Comparison of ENCODE assay signal across 8 cellular contexts in genomic region chr7:44979481-44980392, GRCh38. TPM values are rescaled to one million over a fixed set of nuclear protein-coding genes. Genes with fewer than 3 reads are reported as not detected.
DNase-seq lines count a peak whose midpoint lies in the region; ATAC-seq, FAIRE-seq and TF ChIP-seq lines count a peak whose summit lies in the region.

No MANE protein-coding gene starts in this region.

- peak overlapping the region; percentile 16 to 87 for H3K27ac ChIP-seq in small intestine (ENCODE audit: low read depth in 1 of 2, low read length in 1 of 2)

- H3K4me3 ChIP-seq in small intestine (ENCODE audit: low read depth in 1 of 2, low read length in 2 of 2), result no peak overlapping the region

- peak; percentile 43 for TF ChIP-seq CTCF in GM13977 (IDR thresholded peaks at IDR 0.05; ENCODE audit: extremely low read depth, insufficient read depth, missing control alignments)

- H3K4me1 ChIP-seq in small intestine (ENCODE audit: control insufficient read depth in 2 of 2, insufficient read depth in 1 of 2, low read depth in 1 of 2, low read length in 1 of 2), result peaks cover 0 to 2% of the 10 kb centered on the region in 2 donors

- peaks cover 72% of the 10 kb centered on the region for H3K4me1 Mint-ChIP-seq in central memory CD8-positive, alpha-beta T cell

- DNase-seq in GM13977 (ENCODE audit: low spot score) (no peak), small intestine (no peak), NCI-H1436 treated with DMSO at 0.1 percent for 48 hours (lab: John Stamatoyannopoulos, UW) (no peak), medulla oblongata (ENCODE audit: extremely low spot score) (no peak), pons (ENCODE audit: low spot score) (no peak), NCI-H69 (lab: John Stamatoyannopoulos, UW) (no peak)
- DNase-seq in central memory CD8-positive, alpha-beta T cell (ENCODE audit: low spot score in 2 of 2), result no peak

- H3K9me3 ChIP-seq in small intestine (ENCODE audit: control insufficient read depth, low read depth), result no peaks in the 10 kb centered on the region

- no peaks in the 10 kb centered on the region for H3K27me3 Mint-ChIP-seq in central memory CD8-positive, alpha-beta T cell

- H3K36me3 Mint-ChIP-seq in central memory CD8-positive, alpha-beta T cell (ENCODE audit: insufficient read depth), result peaks cover 63% of the 10 kb centered on the region

- H3K27me3 ChIP-seq in small intestine (ENCODE audit: control insufficient read depth in 2 of 2, insufficient read depth in 2 of 2, low read length in 2 of 2), result no peaks in the 10 kb centered on the region

- H3K27ac Mint-ChIP-seq in central memory CD8-positive, alpha-beta T cell (ENCODE audit: low read depth), result peak overlapping the region; percentile 98

- peak overlapping the region; percentile 98 for H3K4me3 Mint-ChIP-seq in central memory CD8-positive, alpha-beta T cell

- in situ Hi-C loops in GM13977 (cut with MboI; ENCODE audit: low pct_unique_long_range_greater_than_20kb, low sequenced_read_pairs, unreplicated experiment), result no loop called here

- peaks cover 10 to 16% of the 10 kb centered on the region in 2 donors for H3K36me3 ChIP-seq in small intestine (ENCODE audit: control insufficient read depth in 2 of 2, insufficient read depth in 2 of 2, low read length in 2 of 2)

- H3K9me3 Mint-ChIP-seq in central memory CD8-positive, alpha-beta T cell, result no peaks in the 10 kb centered on the region

- 64 to 69% (median 68%) methylated on average over 8 of the region's 8 CpGs for WGBS in small intestine, 3 donors

- ATAC-seq in HG03520 (IDR thresholded peaks at IDR 0.05; ENCODE audit: unreplicated experiment), result peak; percentile 14
- no peak for ATAC-seq in central memory CD8-positive, alpha-beta T cell (replicated peaks; ENCODE audit: extremely low read depth, poor library complexity, severe bottlenecking)

- no peak for FAIRE-seq in small intestine (lab: Jason Lieb, UNC)

RNA-seq across cellular contexts. Expression of gene MYO1G, which starts 0.9 kb away (rescaled TPM):
- polyA plus RNA-seq in small intestine, result 1 to 10 TPM; 1.3 to 4.1 (median 2.1) TPM

RNA-seq across cellular contexts. Expression of gene CCM2, which starts 20.3 kb away (rescaled TPM):
- 10 to 100 TPM; 23.5 to 32.3 (median 25.9) TPM for polyA plus RNA-seq in small intestine
